In the genomic region with DNA sequence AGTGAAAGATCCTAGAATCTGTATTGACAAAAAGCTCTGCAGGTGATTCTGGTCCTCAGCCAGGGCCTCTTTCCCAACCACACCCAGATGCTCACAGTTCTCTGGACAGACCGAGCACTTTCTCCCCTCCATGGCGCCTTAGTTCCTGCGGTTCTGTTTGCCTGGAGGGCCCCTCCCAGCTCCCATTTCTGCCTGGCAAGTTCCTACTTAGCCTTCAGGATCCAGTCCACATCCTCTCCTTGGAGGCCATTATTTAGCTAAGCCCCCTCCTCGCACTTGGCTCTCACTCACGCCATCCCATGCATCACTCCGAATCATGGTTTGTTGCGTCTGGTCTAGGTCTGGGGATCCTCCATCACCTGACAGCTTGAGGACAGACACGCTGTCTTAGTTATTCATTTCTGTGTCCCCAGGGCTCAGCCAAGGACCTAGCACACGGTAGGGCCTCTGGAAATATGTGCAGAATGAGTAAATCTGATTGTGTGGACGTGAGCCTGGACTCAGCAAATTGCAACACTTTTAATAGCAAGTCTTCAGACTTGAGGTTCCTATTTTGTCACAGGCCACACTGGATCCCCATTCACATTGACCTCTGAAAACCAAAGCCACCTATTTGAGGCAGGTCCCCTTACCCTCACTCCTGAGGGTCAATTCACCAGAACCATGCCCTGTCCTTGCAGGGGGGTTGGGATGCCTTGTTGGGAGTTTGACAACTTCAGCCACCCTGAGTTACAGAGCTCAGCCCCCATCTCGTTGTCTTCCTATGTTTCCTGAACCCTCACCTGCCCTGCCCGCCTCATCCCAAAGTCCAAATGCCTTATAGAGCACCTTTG, we compare ENCODE assay signal across 16 cellular contexts. TPM values are rescaled to one million over a fixed set of nuclear protein-coding genes. Genes with fewer than 3 reads are reported as not detected.
A peak's percentile ranks its signal among the peaks of the same experiment; 100 is the strongest.
DNase-seq lines count a peak whose midpoint lies in the region; ATAC-seq, FAIRE-seq and TF ChIP-seq lines count a peak whose summit lies in the region.
"Had no signal": no experiment of that assay in that cellular context is flagged by ENCODE, and none has a peak within 500 bp of the region (broad histone marks: within the 10 kb centered on the region; RNA-seq: fewer than 3 reads in every experiment).

No MANE protein-coding gene starts in this region.

- peaks cover 10% of the 10 kb centered on the region for H3K4me1 Mint-ChIP-seq in T-helper 17 cell
- peaks cover 33 to 42% of the 10 kb centered on the region in 2 donors for H3K4me1 Mint-ChIP-seq in stimulated activated naive B cell treated with anti-CD40 and anti-IgM and Interleukin-4, amounts not matched to agents 10 μg/mL and 1 μg/mL and 100 μg/mL, for 72 hours

- H3K27ac ChIP-seq in right cardiac atrium (ENCODE audit: low read length) (peak overlapping the region; percentile 11), stomach (peak overlapping the region in 4 of 5 donors; percentile 26 to 81 (median 50))
- H3K27ac ChIP-seq: ascending aorta, PC-9 had no signal

- DNase-seq in DMS79 treated with DMSO at 0.1 percent for 48 hours (lab: John Stamatoyannopoulos, UW), result peak; percentile 63
- no peak for DNase-seq in T-helper 17 cell
- DNase-seq in right cardiac atrium, result peak in 1 of 3 donors; percentile 59
- no peak for DNase-seq in stomach
- no peak for DNase-seq in SHP77 treated with DMSO at 0.1 percent for 48 hours (lab: John Stamatoyannopoulos, UW)
- no peak for DNase-seq in frontal cortex (ENCODE audit: low spot score in 2 of 2)
- no peak for DNase-seq in stimulated activated naive B cell treated with anti-CD40 and anti-IgM and Interleukin-4, amounts not matched to agents 10 μg/mL and 1 μg/mL and 100 μg/mL, for 72 hours
- DNase-seq: activated naive CD4-positive, alpha-beta T cell treated with anti-CD3 and anti-CD28 coated beads, Interleukin-2, amount 10 ng/mL, durations not matched to agents 7 days and 5 days; cerebellar nuclear complex; GF-D8; NCI-H774; PC-9; SK-N-SH; T-helper 9 cell had no signal

- H3K4me3 Mint-ChIP-seq in T-helper 17 cell, result no peak overlapping the region
- H3K4me3 Mint-ChIP-seq in stimulated activated naive B cell treated with anti-CD40 and anti-IgM and Interleukin-4, amounts not matched to agents 10 μg/mL and 1 μg/mL and 100 μg/mL, for 72 hours, result peak overlapping the region in 1 of 2 donors; percentile 29
- H3K4me3 Mint-ChIP-seq: activated naive CD4-positive, alpha-beta T cell treated with anti-CD3 and anti-CD28 coated beads, Interleukin-2, amount 10 ng/mL, durations not matched to agents 7 days and 5 days; neural crest cell had no signal

- ATAC-seq in T-helper 17 cell (no peak), right cardiac atrium (no peak)
- no peak for ATAC-seq in stimulated activated naive B cell treated with anti-CD40 and anti-IgM and Interleukin-4, amounts not matched to agents 10 μg/mL and 1 μg/mL and 100 μg/mL, for 72 hours (replicated peaks)

- H3K27me3 Mint-ChIP-seq in T-helper 17 cell, result peaks cover 27% of the 10 kb centered on the region
- H3K27me3 Mint-ChIP-seq in stimulated activated naive B cell treated with anti-CD40 and anti-IgM and Interleukin-4, amounts not matched to agents 10 μg/mL and 1 μg/mL and 100 μg/mL, for 72 hours, result peaks cover 37 to 49% of the 10 kb centered on the region in 2 donors

- H3K36me3 ChIP-seq in stomach, result peaks cover 0 to 12% (median 0%) of the 10 kb centered on the region in 4 donors
- H3K36me3 ChIP-seq: ascending aorta had no signal

- H3K27ac Mint-ChIP-seq in T-helper 17 cell, result peak overlapping the region; percentile 32
- H3K27ac Mint-ChIP-seq in stimulated activated naive B cell treated with anti-CD40 and anti-IgM and Interleukin-4, amounts not matched to agents 10 μg/mL and 1 μg/mL and 100 μg/mL, for 72 hours, result no peak overlapping the region
- H3K27ac Mint-ChIP-seq: activated naive CD4-positive, alpha-beta T cell treated with anti-CD3 and anti-CD28 coated beads, Interleukin-2, amount 10 ng/mL, durations not matched to agents 7 days and 5 days had no signal

- H3K27me3 ChIP-seq in right cardiac atrium (ENCODE audit: control insufficient read depth, insufficient read depth) (no peaks in the 10 kb centered on the region), stomach (no peaks in the 10 kb centered on the region)
- H3K27me3 ChIP-seq: ascending aorta had no signal

- no peak for TF ChIP-seq EP300 in stomach (IDR thresholded peaks at IDR 0.05)

- H3K4me1 ChIP-seq in right cardiac atrium (ENCODE audit: control insufficient read depth, insufficient read depth, low read length), result peaks cover 18% of the 10 kb centered on the region
- peaks cover 13 to 59% (median 39%) of the 10 kb centered on the region in 4 donors for H3K4me1 ChIP-seq in stomach

- no peak for TF ChIP-seq CTCF in stomach (IDR thresholded peaks at IDR 0.05)

- H3K4me3 ChIP-seq in right cardiac atrium (ENCODE audit: low read length), result no peak overlapping the region
- no peak overlapping the region for H3K4me3 ChIP-seq in stomach
- H3K4me3 ChIP-seq: ascending aorta, PC-9 had no signal

- 76% methylated on average over 12 of the region's 12 CpGs for WGBS in right cardiac atrium
- 66 to 78% (median 76%) methylated on average over 12 of the region's 12 CpGs for WGBS in stomach, 5 donors

- FAIRE-seq in frontal cortex (lab: Jason Lieb, UNC), result no peak

- intact Hi-C loops in right cardiac atrium (cut with DNase I), result loop anchor here in 3 of 4 donors (5.0 kb wide), 2 partner anchors 132 to 148 kb away; no protein-coding TSS in a partner anchor
- intact Hi-C loops in stomach (cut with DNase I; ENCODE audit: low total_unique reads), result loop anchor here (5.0 kb wide), 1 partner anchor 132 kb away; no protein-coding TSS in a partner anchor

- no peak for TF ChIP-seq POLR2A in stomach (IDR thresholded peaks at IDR 0.05)

- peaks cover 2% of the 10 kb centered on the region for H3K36me3 Mint-ChIP-seq in T-helper 17 cell (ENCODE audit: low read depth)
- H3K36me3 Mint-ChIP-seq in stimulated activated naive B cell treated with anti-CD40 and anti-IgM and Interleukin-4, amounts not matched to agents 10 μg/mL and 1 μg/mL and 100 μg/mL, for 72 hours, result peaks cover 0 to 4% of the 10 kb centered on the region in 2 donors
- H3K36me3 Mint-ChIP-seq: activated naive CD4-positive, alpha-beta T cell treated with anti-CD3 and anti-CD28 coated beads, Interleukin-2, amount 10 ng/mL, durations not matched to agents 7 days and 5 days had no signal

- H3K9me3 Mint-ChIP-seq in stimulated activated naive B cell treated with anti-CD40 and anti-IgM and Interleukin-4, amounts not matched to agents 10 μg/mL and 1 μg/mL and 100 μg/mL, for 72 hours, result peaks cover 1 to 3% of the 10 kb centered on the region in 2 donors

- H3K9me3 ChIP-seq in T-helper 17 cell (ENCODE audit: control insufficient read depth, low read length, poor library complexity, severe bottlenecking) (no peaks in the 10 kb centered on the region), right cardiac atrium (ENCODE audit: control insufficient read depth, low read length) (no peaks in the 10 kb centered on the region), stomach (no peaks in the 10 kb centered on the region)
- H3K9me3 ChIP-seq: ascending aorta, SK-N-SH had no signal

RNA-seq across cellular contexts. Expression of a gene that starts 50.7 kb away (rescaled TPM):
- total RNA-seq in T-helper 17 cell, result not detected
- 10 to 100 TPM; 34.7 to 87.1 (median 63.5) TPM for total RNA-seq in right cardiac atrium
- 22.5 TPM for polyA plus RNA-seq in right cardiac atrium
- 100 to 1,000 TPM in 2 of 5 donors, 10 to 100 TPM in 3; 26.3 to 173 (median 32.2) TPM for total RNA-seq in stomach
- polyA plus RNA-seq in stomach, result 10 to 100 TPM; 10.7 to 13.3 (median 12.0) TPM
- total RNA-seq in frontal cortex, result 6.9 TPM
- total RNA-seq: PC-9 had no signal
